In genomic region chr17:42274812-42275526, GRCh38 we compare ENCODE assay signal across 8 cellular contexts. TPM values are rescaled to one million over a fixed set of nuclear protein-coding genes. Genes with fewer than 3 reads are reported as not detected.
DNase-seq lines count a peak whose midpoint lies in the region; ATAC-seq and TF ChIP-seq lines count a peak whose summit lies in the region.

No MANE protein-coding gene starts in this region.

- TF ChIP-seq CTCF in GM12864 (IDR thresholded peaks at IDR 0.05; ENCODE audit: low read depth, low read length, missing control alignments) (no peak), SU-DHL-6 (IDR thresholded peaks at IDR 0.05; ENCODE audit: insufficient read depth, low read length, poor library complexity, severe bottlenecking) (no peak), fibroblast of the aortic adventitia (IDR thresholded peaks at IDR 0.05; ENCODE audit: insufficient read depth, low read length) (no peak), retinal pigment epithelial cell (conservative IDR thresholded peaks at IDR 0.05; ENCODE audit: low read depth, low read length) (no peak)

- no peak overlapping the region for H3K27ac ChIP-seq in SU-DHL-6 (ENCODE audit: low read depth, low read length)

- H3K9me3 ChIP-seq in SU-DHL-6 (ENCODE audit: insufficient read depth, low read length): no peaks in the 10 kb centered on the region

- H3F3A ChIP-seq in SU-DHL-6 (ENCODE audit: insufficient read depth): no peaks in the 10 kb centered on the region

- H3K4me3 ChIP-seq in GM12864 (ENCODE audit: low read depth, low read length) (peak overlapping the region; percentile 78), SU-DHL-6 (ENCODE audit: insufficient read depth, low read length, poor library complexity, severe bottlenecking) (peak overlapping the region; percentile 87), fibroblast of the aortic adventitia (ENCODE audit: low read depth, low read length) (peak overlapping the region; percentile 83), retinal pigment epithelial cell (ENCODE audit: low read length) (peak overlapping the region; percentile 82)

- peak overlapping the region; percentile 81 for H3K4me2 ChIP-seq in SU-DHL-6 (ENCODE audit: low read depth, low read length, poor library complexity, severe bottlenecking)

- peak overlapping the region; percentile 97 for H2AFZ ChIP-seq in SU-DHL-6 (ENCODE audit: low read depth, low read length, severe bottlenecking)

- no peaks in the 10 kb centered on the region for H4K20me1 ChIP-seq in SU-DHL-6 (ENCODE audit: low read depth, low read length)

- DNase-seq in GM12864 (ENCODE audit: low read depth): no peak
- DNase-seq in fibroblast of the aortic adventitia (ENCODE audit: low read depth): peak; percentile 55
- no peak for DNase-seq in retinal pigment epithelial cell (ENCODE audit: low read depth)
- DNase-seq in RPMI8226: no peak

- no peaks in the 10 kb centered on the region; the same call in 1 of the 2 replicates for H3K79me2 ChIP-seq in SU-DHL-6 (ENCODE audit: insufficient read depth, low read length)

- ATAC-seq in HG03432 (IDR thresholded peaks at IDR 0.05; ENCODE audit: unreplicated experiment) (no peak), GM18868 (IDR thresholded peaks at IDR 0.05; ENCODE audit: unreplicated experiment) (no peak), GM21381 (IDR thresholded peaks at IDR 0.05; ENCODE audit: unreplicated experiment) (no peak)

- no peaks in the 10 kb centered on the region for H3K27me3 ChIP-seq in SU-DHL-6 (ENCODE audit: low read length)

- H3K9ac ChIP-seq in SU-DHL-6 (ENCODE audit: low read length): peak overlapping the region; percentile 65

- H3K9me2 ChIP-seq in SU-DHL-6 (replicated peaks; ENCODE audit: insufficient read depth, low read length): no peaks in the 10 kb centered on the region

- H3K36me3 ChIP-seq in SU-DHL-6 (ENCODE audit: low read length): no peaks in the 10 kb centered on the region

RNA-seq across cellular contexts. Expression of gene STAT5B, which starts 1.2 kb away (rescaled TPM):
- 14.1 and 23.0 TPM in 2 replicates for total RNA-seq in fibroblast of the aortic adventitia (ENCODE audit: low replicate concordance)

RNA-seq across cellular contexts. Expression of gene STAT5A, which starts 13.3 kb away (rescaled TPM):
- total RNA-seq in fibroblast of the aortic adventitia (ENCODE audit: low replicate concordance): 25.2 and 27.3 TPM in 2 replicates
